In the genomic region with DNA sequence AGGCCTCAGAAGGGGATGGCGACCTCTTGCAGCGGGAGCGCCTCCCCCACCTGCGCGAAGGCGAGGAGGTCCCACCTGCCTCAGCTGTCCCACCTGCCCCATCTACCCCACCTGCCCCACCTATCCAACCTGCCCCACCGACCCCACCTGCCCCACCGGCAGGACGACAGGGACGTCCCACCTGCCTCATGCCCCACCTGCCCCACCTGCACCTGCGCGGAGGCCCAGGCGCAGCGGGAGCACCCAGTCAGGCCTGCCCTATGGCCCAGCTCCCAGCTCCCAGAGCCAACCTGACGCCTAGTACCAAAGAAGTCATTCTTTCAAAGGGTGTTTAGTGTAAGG, we compare ENCODE assay signal across 14 cellular contexts.
DNase-seq lines count a peak whose midpoint lies in the region; ATAC-seq, FAIRE-seq and TF ChIP-seq lines count a peak whose summit lies in the region.
"Had no signal": no experiment of that assay in that cellular context is flagged by ENCODE, and none has a peak within 500 bp of the region (broad histone marks: within the 10 kb centered on the region; RNA-seq: fewer than 3 reads in every experiment).

No MANE protein-coding gene starts in this region.

- H3K27me3 ChIP-seq in astrocyte (ENCODE audit: insufficient read depth, low read length), result no peaks in the 10 kb centered on the region
- H3K27me3 ChIP-seq in iPS-15b (ENCODE audit: control insufficient read depth, insufficient read depth, low read length), result peaks cover 20% of the 10 kb centered on the region

- H3K36me3 ChIP-seq in astrocyte (ENCODE audit: insufficient read depth, low read length), result no peaks in the 10 kb centered on the region
- H3K36me3 ChIP-seq in iPS-15b (ENCODE audit: control insufficient read depth, insufficient read depth, low read length), result no peaks in the 10 kb centered on the region

- H2AFZ ChIP-seq in astrocyte (ENCODE audit: low read depth, low read length), result peak overlapping the region; percentile 86

- no peaks in the 10 kb centered on the region for H3K9me3 Mint-ChIP-seq in astrocyte (ENCODE audit: unreplicated experiment)
- H3K9me3 Mint-ChIP-seq: activated CD4-positive, alpha-beta memory T cell treated with anti-CD3 and anti-CD28 coated beads for 36 hours; natural killer cell treated with Interleukin-12 subunit alpha and Interleukin-12 subunit beta and Interleukin-15 and Interleukin-18, amount 100 ng/mL, for 72 hours had no signal

- H3K36me3 Mint-ChIP-seq in astrocyte (ENCODE audit: low read depth, unreplicated experiment), result no peaks in the 10 kb centered on the region
- H3K36me3 Mint-ChIP-seq: activated CD4-positive, alpha-beta memory T cell treated with anti-CD3 and anti-CD28 coated beads for 36 hours; natural killer cell treated with Interleukin-12 subunit alpha and Interleukin-12 subunit beta and Interleukin-15 and Interleukin-18, amount 100 ng/mL, for 72 hours had no signal

- no peak overlapping the region for H3K4me3 Mint-ChIP-seq in astrocyte (ENCODE audit: unreplicated experiment)
- H3K4me3 Mint-ChIP-seq: activated CD4-positive, alpha-beta memory T cell treated with anti-CD3 and anti-CD28 coated beads for 36 hours; B cell; natural killer cell treated with Interleukin-12 subunit alpha and Interleukin-12 subunit beta and Interleukin-15 and Interleukin-18, amount 100 ng/mL, for 72 hours had no signal

- intact Hi-C loops in sciatic nerve (cut with DNase I), result no loop called here

- H3K4me3 ChIP-seq in astrocyte (ENCODE audit: insufficient read depth, low read depth, low read length), result peak overlapping the region; percentile 54
- H3K4me3 ChIP-seq in iPS-15b (ENCODE audit: low read depth, low read length), result peak overlapping the region; percentile 68

- peak; percentile 39 for ATAC-seq in sciatic nerve
- ATAC-seq in HG02610 (IDR thresholded peaks at IDR 0.05; ENCODE audit: unreplicated experiment), result no peak
- ATAC-seq in GM21526 (IDR thresholded peaks at IDR 0.05; ENCODE audit: low FRiP score, unreplicated experiment), result no peak
- ATAC-seq in GM19023 (IDR thresholded peaks at IDR 0.05; ENCODE audit: unreplicated experiment), result no peak
- ATAC-seq: natural killer cell treated with Interleukin-12 subunit alpha and Interleukin-12 subunit beta and Interleukin-15 and Interleukin-18, amount 100 ng/mL, for 72 hours had no signal

- H3K9me3 ChIP-seq in astrocyte (ENCODE audit: insufficient read depth, low read depth, low read length), result no peaks in the 10 kb centered on the region
- no peaks in the 10 kb centered on the region for H3K9me3 ChIP-seq in iPS-15b (ENCODE audit: control insufficient read depth, insufficient read depth, low read length)

- in situ Hi-C loops in G401 (cut with HindIII; ENCODE audit: low sequenced_read_pairs), result no loop called here

- no peaks in the 10 kb centered on the region for H3K79me2 ChIP-seq in astrocyte (ENCODE audit: insufficient read depth, low read length)

- H3K27ac Mint-ChIP-seq in astrocyte (ENCODE audit: unreplicated experiment), result no peak overlapping the region
- H3K27ac Mint-ChIP-seq: activated CD4-positive, alpha-beta memory T cell treated with anti-CD3 and anti-CD28 coated beads for 36 hours; B cell; natural killer cell treated with Interleukin-12 subunit alpha and Interleukin-12 subunit beta and Interleukin-15 and Interleukin-18, amount 100 ng/mL, for 72 hours had no signal

- H3K4me2 ChIP-seq in astrocyte (ENCODE audit: low read length), result peak overlapping the region; percentile 85

- no peaks in the 10 kb centered on the region for H4K20me1 ChIP-seq in astrocyte (ENCODE audit: insufficient read depth, low read length)

- H3K4me1 ChIP-seq in astrocyte (ENCODE audit: insufficient read depth, low read length) (no peaks in the 10 kb centered on the region), iPS-15b (ENCODE audit: control insufficient read depth, insufficient read depth, low read length) (no peaks in the 10 kb centered on the region)

- FAIRE-seq in astrocyte (lab: Jason Lieb, UNC), result no peak

- no peak for TF ChIP-seq CTCF in astrocyte (IDR thresholded peaks at IDR 0.05; ENCODE audit: insufficient read depth, low read depth, low read length)

- H3K27me3 Mint-ChIP-seq in astrocyte (ENCODE audit: low read depth, unreplicated experiment), result peaks cover 38% of the 10 kb centered on the region

- no peak overlapping the region for H3K9ac ChIP-seq in astrocyte (ENCODE audit: low read length)
- H3K9ac ChIP-seq in iPS-15b (ENCODE audit: low read depth, low read length), result no peak overlapping the region

- DNase-seq in G401 (ENCODE audit: low spot score) (peak; percentile 9), astrocyte (ENCODE audit: low read depth) (no peak), sciatic nerve (ENCODE audit: low spot score) (no peak), COLO829 (ENCODE audit: low spot score) (no peak)
- DNase-seq: activated CD4-positive, alpha-beta memory T cell treated with anti-CD3 and anti-CD28 coated beads for 36 hours; activated effector memory CD4-positive, alpha-beta T cell treated with anti-CD3 and anti-CD28 coated beads, Interleukin-2, amount 50 U/mL, for 16 hours; cerebellar nuclear complex had no signal

- H3K27ac ChIP-seq in astrocyte (ENCODE audit: low read depth, low read length), result no peak overlapping the region
- H3K27ac ChIP-seq: HL-60 had no signal

- no peaks in the 10 kb centered on the region for H3K4me1 Mint-ChIP-seq in astrocyte (ENCODE audit: low read depth, unreplicated experiment)
- H3K4me1 Mint-ChIP-seq: B cell had no signal
